35 cellular contexts compared by ENCODE assay signal in the genomic region with DNA sequence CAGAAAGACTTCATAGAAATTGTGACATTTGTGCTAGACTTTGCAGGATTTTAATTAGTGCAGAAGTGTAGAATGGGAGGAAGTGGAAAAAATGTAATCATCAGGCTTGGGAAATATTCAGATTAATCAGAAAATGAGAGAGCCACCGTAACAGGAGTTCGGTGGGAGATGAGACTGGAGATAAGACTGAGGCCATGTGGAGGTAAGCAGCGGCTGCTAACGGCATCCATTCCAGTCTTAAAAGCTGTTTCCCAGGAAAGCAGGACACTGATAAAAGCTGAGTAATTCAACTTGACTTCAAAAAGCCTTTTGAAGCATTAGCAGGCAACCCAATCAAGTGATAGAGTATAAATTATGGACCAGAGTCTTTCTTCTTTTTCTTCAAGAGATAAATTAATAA.
"Had no signal": no experiment of that assay in that cellular context is flagged by ENCODE, and none has a peak within 500 bp of the region (broad histone marks: within the 10 kb centered on the region; RNA-seq: fewer than 3 reads in every experiment).

No MANE protein-coding gene starts in this region.

- H3K9me3 Mint-ChIP-seq: activated CD4-positive, alpha-beta T cell treated with anti-CD3 and anti-CD28 coated beads, Interleukin-2, amount 10 ng/mL, durations not matched to agents 24 days and 14 days had no signal

- H3K9me3 ChIP-seq: ascending aorta, colonic mucosa, esophagus squamous epithelium had no signal

- H3K27me3 ChIP-seq: adrenal gland, ascending aorta, breast epithelium, cardiac muscle cell, colonic mucosa, esophagus squamous epithelium, gastroesophageal sphincter had no signal

- H3K27ac ChIP-seq: ascending aorta, breast epithelium, cardiac muscle cell, colonic mucosa, epithelial cell of prostate, esophagus squamous epithelium, gastroesophageal sphincter had no signal

- DNase-seq: activated CD4-positive, alpha-beta memory T cell treated with anti-CD3 and anti-CD28 coated beads for 36 hours; activated CD4-positive, alpha-beta T cell treated with anti-CD3 and anti-CD28 coated beads for 36 hours; activated CD4-positive, alpha-beta T cell treated with anti-CD3 and anti-CD28 coated beads, Interleukin-2, amount 10 ng/mL, durations not matched to agents 24 days and 14 days; activated CD4-positive, CD25-positive, alpha-beta regulatory T cell; activated CD4-positive, CD25-positive, alpha-beta regulatory T cell treated with anti-CD3 and anti-CD28 coated beads, Interleukin-2, amount 50 U/mL, for 72 hours; activated CD8-positive, alpha-beta memory T cell treated with anti-CD3 and anti-CD28 coated beads, Interleukin-2, amount 10 ng/mL, durations not matched to agents 7 days and 5 days; activated CD8-positive, alpha-beta memory T cell treated with anti-CD3 and anti-CD28 coated beads, Interleukin-2, amount 50 U/mL, for 4 hours; activated CD8-positive, alpha-beta T cell treated with anti-CD3 and anti-CD28 coated beads, Interleukin-2, amount 10 ng/mL, durations not matched to agents 7 days and 5 days; activated effector memory CD4-positive, alpha-beta T cell treated with anti-CD3 and anti-CD28 coated beads, Interleukin-2, amount 50 U/mL, for 16 hours; activated naive CD4-positive, alpha-beta T cell treated with anti-CD3 and anti-CD28 coated beads for 36 hours; activated naive CD8-positive, alpha-beta T cell treated with anti-CD3 and anti-CD28 coated beads for 36 hours; activated naive CD8-positive, alpha-beta T cell treated with anti-CD3 and anti-CD28 coated beads, Interleukin-2, amount 50 U/mL, for 24 hours; activated T-cell treated with anti-CD3 and anti-CD28 coated beads, Interleukin-2, amount 50 U/mL, for 1 hour; activated T-cell treated with anti-CD3 and anti-CD28 coated beads, Interleukin-2, amount 50 U/mL, for 48 hours; amygdala; central memory CD4-positive, alpha-beta T cell; cerebellar nuclear complex; colonic mucosa; effector CD8-positive, alpha-beta T cell; esophagus squamous epithelium; foreskin melanocyte; T-helper 1 cell; T-helper 17 cell; T1000 had no signal

- H3K36me3 ChIP-seq: adrenal gland, ascending aorta, breast epithelium, cardiac muscle cell, colonic mucosa, esophagus squamous epithelium, gastroesophageal sphincter had no signal

- ATAC-seq: activated CD4-positive, alpha-beta T cell treated with anti-CD3 and anti-CD28 coated beads for 36 hours; activated CD8-positive, alpha-beta memory T cell treated with anti-CD3 and anti-CD28 coated beads, Interleukin-2, amount 10 ng/mL, durations not matched to agents 7 days and 5 days; activated CD8-positive, alpha-beta T cell treated with anti-CD3 and anti-CD28 coated beads, Interleukin-2, amount 10 ng/mL, durations not matched to agents 7 days and 5 days; activated naive CD8-positive, alpha-beta T cell treated with anti-CD3 and anti-CD28 coated beads, Interleukin-2, amount 50 U/mL, for 24 hours; gastroesophageal sphincter; T-helper 17 cell had no signal

- H3K4me3 Mint-ChIP-seq: activated CD4-positive, alpha-beta memory T cell treated with anti-CD3 and anti-CD28 coated beads for 36 hours; activated CD4-positive, alpha-beta T cell treated with anti-CD3 and anti-CD28 coated beads for 36 hours; activated CD4-positive, alpha-beta T cell treated with anti-CD3 and anti-CD28 coated beads, Interleukin-2, amount 10 ng/mL, durations not matched to agents 24 days and 14 days; activated CD8-positive, alpha-beta memory T cell treated with anti-CD3 and anti-CD28 coated beads, Interleukin-2, amount 10 ng/mL, durations not matched to agents 7 days and 5 days; activated CD8-positive, alpha-beta T cell treated with anti-CD3 and anti-CD28 coated beads, Interleukin-2, amount 10 ng/mL, durations not matched to agents 7 days and 5 days; activated naive CD4-positive, alpha-beta T cell treated with anti-CD3 and anti-CD28 coated beads for 36 hours; activated naive CD4-positive, alpha-beta T cell treated with anti-CD3 and anti-CD28 coated beads, Interleukin-2, amount 50 U/mL, for 24 hours; activated naive CD8-positive, alpha-beta T cell treated with anti-CD3 and anti-CD28 coated beads for 36 hours; activated naive CD8-positive, alpha-beta T cell treated with anti-CD3 and anti-CD28 coated beads, Interleukin-2, amount 50 U/mL, for 24 hours; activated T-helper 1 cell treated with anti-CD3 and anti-CD28 coated beads, Interleukin-12 subunit alpha, Interleukin-12 subunit beta, Interleukin-2, Interleukin-4 antibody, amounts not matched to agents 30 ng/mL and 10 ng/mL and 1 ng/mL, durations not matched to agents 14 hours and 24 hours and 36 hours; brain; T-helper 17 cell; T-helper 2 cell treated with Interferon-gamma antibody and Interleukin-4, amounts not matched to agents 5 μg/mL and 100 μg/mL, for 36 hours had no signal

- H3K27ac Mint-ChIP-seq: activated CD4-positive, alpha-beta memory T cell treated with anti-CD3 and anti-CD28 coated beads for 36 hours; activated CD4-positive, alpha-beta T cell treated with anti-CD3 and anti-CD28 coated beads for 36 hours; activated CD4-positive, alpha-beta T cell treated with anti-CD3 and anti-CD28 coated beads, Interleukin-2, amount 10 ng/mL, durations not matched to agents 24 days and 14 days; activated CD8-positive, alpha-beta memory T cell treated with anti-CD3 and anti-CD28 coated beads, Interleukin-2, amount 10 ng/mL, durations not matched to agents 7 days and 5 days; activated CD8-positive, alpha-beta T cell treated with anti-CD3 and anti-CD28 coated beads, Interleukin-2, amount 10 ng/mL, durations not matched to agents 7 days and 5 days; activated naive CD4-positive, alpha-beta T cell treated with anti-CD3 and anti-CD28 coated beads for 36 hours; activated naive CD4-positive, alpha-beta T cell treated with anti-CD3 and anti-CD28 coated beads, Interleukin-2, amount 50 U/mL, for 24 hours; activated naive CD8-positive, alpha-beta T cell treated with anti-CD3 and anti-CD28 coated beads for 36 hours; activated naive CD8-positive, alpha-beta T cell treated with anti-CD3 and anti-CD28 coated beads, Interleukin-2, amount 50 U/mL, for 24 hours; activated T-helper 1 cell treated with anti-CD3 and anti-CD28 coated beads, Interleukin-12 subunit alpha, Interleukin-12 subunit beta, Interleukin-2, Interleukin-4 antibody, amounts not matched to agents 30 ng/mL and 10 ng/mL and 1 ng/mL, durations not matched to agents 14 hours and 24 hours and 36 hours; activated T-helper 2 cell treated with anti-CD3 and anti-CD28 coated beads, Interferon-gamma antibody, Interleukin-2, Interleukin-4, amounts not matched to agents 10 μg/mL and 5 μg/mL and 100 μg/mL, durations not matched to agents 14 hours and 24 hours and 36 hours; brain; T-helper 17 cell; T-helper 2 cell treated with Interferon-gamma antibody and Interleukin-4, amounts not matched to agents 5 μg/mL and 100 μg/mL, for 36 hours had no signal

- H3K27me3 Mint-ChIP-seq: activated CD4-positive, alpha-beta memory T cell treated with anti-CD3 and anti-CD28 coated beads for 36 hours; activated CD4-positive, alpha-beta T cell treated with anti-CD3 and anti-CD28 coated beads for 36 hours; activated CD4-positive, alpha-beta T cell treated with anti-CD3 and anti-CD28 coated beads, Interleukin-2, amount 10 ng/mL, durations not matched to agents 24 days and 14 days; activated CD8-positive, alpha-beta memory T cell treated with anti-CD3 and anti-CD28 coated beads, Interleukin-2, amount 10 ng/mL, durations not matched to agents 7 days and 5 days; activated naive CD4-positive, alpha-beta T cell treated with anti-CD3 and anti-CD28 coated beads, Interleukin-2, amount 50 U/mL, for 24 hours; activated naive CD8-positive, alpha-beta T cell treated with anti-CD3 and anti-CD28 coated beads for 36 hours; activated naive CD8-positive, alpha-beta T cell treated with anti-CD3 and anti-CD28 coated beads, Interleukin-2, amount 50 U/mL, for 24 hours; brain; T-helper 17 cell had no signal

- H3K4me3 ChIP-seq: ascending aorta, breast epithelium, cardiac muscle cell, colonic mucosa, esophagus squamous epithelium, gastroesophageal sphincter had no signal

- H3K4me1 Mint-ChIP-seq: activated CD4-positive, alpha-beta T cell treated with anti-CD3 and anti-CD28 coated beads for 36 hours; activated CD4-positive, alpha-beta T cell treated with anti-CD3 and anti-CD28 coated beads, Interleukin-2, amount 10 ng/mL, durations not matched to agents 24 days and 14 days; activated CD8-positive, alpha-beta memory T cell treated with anti-CD3 and anti-CD28 coated beads, Interleukin-2, amount 10 ng/mL, durations not matched to agents 7 days and 5 days; activated naive CD4-positive, alpha-beta T cell treated with anti-CD3 and anti-CD28 coated beads, Interleukin-2, amount 50 U/mL, for 24 hours; activated naive CD8-positive, alpha-beta T cell treated with anti-CD3 and anti-CD28 coated beads for 36 hours; activated naive CD8-positive, alpha-beta T cell treated with anti-CD3 and anti-CD28 coated beads, Interleukin-2, amount 50 U/mL, for 24 hours; brain; T-helper 17 cell had no signal

- H3K4me1 ChIP-seq: adrenal gland, ascending aorta, breast epithelium, colonic mucosa, esophagus squamous epithelium, gastroesophageal sphincter had no signal

- H3K36me3 Mint-ChIP-seq: activated CD4-positive, alpha-beta memory T cell treated with anti-CD3 and anti-CD28 coated beads for 36 hours; activated CD8-positive, alpha-beta memory T cell treated with anti-CD3 and anti-CD28 coated beads, Interleukin-2, amount 10 ng/mL, durations not matched to agents 7 days and 5 days; activated naive CD4-positive, alpha-beta T cell treated with anti-CD3 and anti-CD28 coated beads, Interleukin-2, amount 50 U/mL, for 24 hours; activated naive CD8-positive, alpha-beta T cell treated with anti-CD3 and anti-CD28 coated beads for 36 hours; brain had no signal
